33 cellular contexts compared by ENCODE assay signal in the genomic region with DNA sequence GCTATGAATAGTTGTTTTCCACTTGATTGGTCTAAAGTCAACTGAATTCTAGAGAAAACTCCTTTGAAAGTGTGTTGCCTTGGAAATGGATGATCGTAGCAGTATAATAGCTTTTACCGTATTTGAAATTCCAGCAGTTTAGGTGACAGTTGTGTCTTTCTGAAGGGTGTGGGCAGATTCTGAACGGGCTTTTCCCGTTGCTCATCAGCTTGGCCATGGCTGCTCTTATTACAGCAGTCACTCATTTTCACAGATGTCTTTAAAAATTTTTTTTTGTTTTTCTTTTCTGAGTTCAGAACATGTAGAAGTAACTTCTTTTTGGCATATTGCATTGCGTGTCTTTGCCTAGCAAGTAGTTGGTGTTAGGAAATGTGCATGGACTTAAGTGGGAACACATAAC.
"Had no signal": no experiment of that assay in that cellular context is flagged by ENCODE, and none has a peak within 500 bp of the region (broad histone marks: within the 10 kb centered on the region; RNA-seq: fewer than 3 reads in every experiment).

No MANE protein-coding gene starts in this region.

- H2AFZ ChIP-seq: PC-9 had no signal

- DNase-seq: activated B cell treated with CpG ODN at 0.5 μM for 24 hours; activated CD4-positive, alpha-beta memory T cell treated with anti-CD3 and anti-CD28 coated beads, Interleukin-2, amount 10 ng/mL, durations not matched to agents 7 days and 5 days; activated CD4-positive, alpha-beta T cell treated with anti-CD3 and anti-CD28 coated beads for 4 hours; activated CD4-positive, CD25-positive, alpha-beta regulatory T cell treated with anti-CD3 and anti-CD28 coated beads, Interleukin-2, amount 50 U/mL, for 72 hours; activated CD8-positive, alpha-beta memory T cell treated with anti-CD3 and anti-CD28 coated beads for 24 hours; activated CD8-positive, alpha-beta memory T cell treated with anti-CD3 and anti-CD28 coated beads, Interleukin-2, amount 10 ng/mL, durations not matched to agents 7 days and 5 days; activated CD8-positive, alpha-beta memory T cell treated with anti-CD3 and anti-CD28 coated beads, Interleukin-2, amount 50 U/mL, for 48 hours; activated effector memory CD4-positive, alpha-beta T cell treated with anti-CD3 and anti-CD28 coated beads, Interleukin-2, amount 50 U/mL, for 16 hours; activated naive CD4-positive, alpha-beta T cell; activated naive CD4-positive, alpha-beta T cell treated with anti-CD3 and anti-CD28 coated beads, Interleukin-2, amount 50 U/mL, for 16 hours; activated naive CD8-positive, alpha-beta T cell treated with anti-CD3 and anti-CD28 coated beads for 36 hours; activated T-cell treated with anti-CD3 and anti-CD28 coated beads, Interleukin-2, amount 50 U/mL, for 48 hours; amniotic stem cell; aorta; NCI-H1105; NCI-H1417 treated with DMSO at 0.1 percent for 48 hours; NCI-H1930; NCI-H2081 treated with DMSO at 0.1 percent for 48 hours; NCI-H510A; NCI-H526; NCI-H748 treated with DMSO at 0.1 percent for 48 hours; NK-92 treated with Interleukin-12 subunit alpha and Interleukin-12 subunit beta, amount 100 ng/mL, for 24 hours; PC-9; SIG-M5; T-cell; T-helper 17 cell; T-helper 9 cell had no signal

- H3K27ac ChIP-seq: cardiac muscle cell, KMS-11, PC-9, RWPE1, VCaP had no signal

- ATAC-seq: activated CD8-positive, alpha-beta memory T cell treated with anti-CD3 and anti-CD28 coated beads, Interleukin-2, amount 10 ng/mL, durations not matched to agents 7 days and 5 days; Right ventricle myocardium inferior; SK-N-SH treated with all-trans-retinoic acid at 6 μM for 48 hours; T-cell; T-helper 17 cell had no signal

- H3K4me3 ChIP-seq: cardiac muscle cell, PC-9 had no signal

- H3K4me2 ChIP-seq: KMS-11, PC-9 had no signal

- H3K36me3 ChIP-seq: cardiac muscle cell had no signal

- H3K27me3 ChIP-seq: cardiac muscle cell had no signal

- H3K9ac ChIP-seq: KMS-11 had no signal
